In genomic region chr19:49070416-49070815, GRCh38 we compare ENCODE assay signal across 1 cellular context.
TF ChIP-seq lines count a peak whose summit lies in the region.

No MANE protein-coding gene starts in this region.

TF ChIP-seq in GM23338, 12 proteins besides CTCF, POLR2A, EP300 and RAD21 (continued from another document):
- TF ChIP-seq, protein P1, sequence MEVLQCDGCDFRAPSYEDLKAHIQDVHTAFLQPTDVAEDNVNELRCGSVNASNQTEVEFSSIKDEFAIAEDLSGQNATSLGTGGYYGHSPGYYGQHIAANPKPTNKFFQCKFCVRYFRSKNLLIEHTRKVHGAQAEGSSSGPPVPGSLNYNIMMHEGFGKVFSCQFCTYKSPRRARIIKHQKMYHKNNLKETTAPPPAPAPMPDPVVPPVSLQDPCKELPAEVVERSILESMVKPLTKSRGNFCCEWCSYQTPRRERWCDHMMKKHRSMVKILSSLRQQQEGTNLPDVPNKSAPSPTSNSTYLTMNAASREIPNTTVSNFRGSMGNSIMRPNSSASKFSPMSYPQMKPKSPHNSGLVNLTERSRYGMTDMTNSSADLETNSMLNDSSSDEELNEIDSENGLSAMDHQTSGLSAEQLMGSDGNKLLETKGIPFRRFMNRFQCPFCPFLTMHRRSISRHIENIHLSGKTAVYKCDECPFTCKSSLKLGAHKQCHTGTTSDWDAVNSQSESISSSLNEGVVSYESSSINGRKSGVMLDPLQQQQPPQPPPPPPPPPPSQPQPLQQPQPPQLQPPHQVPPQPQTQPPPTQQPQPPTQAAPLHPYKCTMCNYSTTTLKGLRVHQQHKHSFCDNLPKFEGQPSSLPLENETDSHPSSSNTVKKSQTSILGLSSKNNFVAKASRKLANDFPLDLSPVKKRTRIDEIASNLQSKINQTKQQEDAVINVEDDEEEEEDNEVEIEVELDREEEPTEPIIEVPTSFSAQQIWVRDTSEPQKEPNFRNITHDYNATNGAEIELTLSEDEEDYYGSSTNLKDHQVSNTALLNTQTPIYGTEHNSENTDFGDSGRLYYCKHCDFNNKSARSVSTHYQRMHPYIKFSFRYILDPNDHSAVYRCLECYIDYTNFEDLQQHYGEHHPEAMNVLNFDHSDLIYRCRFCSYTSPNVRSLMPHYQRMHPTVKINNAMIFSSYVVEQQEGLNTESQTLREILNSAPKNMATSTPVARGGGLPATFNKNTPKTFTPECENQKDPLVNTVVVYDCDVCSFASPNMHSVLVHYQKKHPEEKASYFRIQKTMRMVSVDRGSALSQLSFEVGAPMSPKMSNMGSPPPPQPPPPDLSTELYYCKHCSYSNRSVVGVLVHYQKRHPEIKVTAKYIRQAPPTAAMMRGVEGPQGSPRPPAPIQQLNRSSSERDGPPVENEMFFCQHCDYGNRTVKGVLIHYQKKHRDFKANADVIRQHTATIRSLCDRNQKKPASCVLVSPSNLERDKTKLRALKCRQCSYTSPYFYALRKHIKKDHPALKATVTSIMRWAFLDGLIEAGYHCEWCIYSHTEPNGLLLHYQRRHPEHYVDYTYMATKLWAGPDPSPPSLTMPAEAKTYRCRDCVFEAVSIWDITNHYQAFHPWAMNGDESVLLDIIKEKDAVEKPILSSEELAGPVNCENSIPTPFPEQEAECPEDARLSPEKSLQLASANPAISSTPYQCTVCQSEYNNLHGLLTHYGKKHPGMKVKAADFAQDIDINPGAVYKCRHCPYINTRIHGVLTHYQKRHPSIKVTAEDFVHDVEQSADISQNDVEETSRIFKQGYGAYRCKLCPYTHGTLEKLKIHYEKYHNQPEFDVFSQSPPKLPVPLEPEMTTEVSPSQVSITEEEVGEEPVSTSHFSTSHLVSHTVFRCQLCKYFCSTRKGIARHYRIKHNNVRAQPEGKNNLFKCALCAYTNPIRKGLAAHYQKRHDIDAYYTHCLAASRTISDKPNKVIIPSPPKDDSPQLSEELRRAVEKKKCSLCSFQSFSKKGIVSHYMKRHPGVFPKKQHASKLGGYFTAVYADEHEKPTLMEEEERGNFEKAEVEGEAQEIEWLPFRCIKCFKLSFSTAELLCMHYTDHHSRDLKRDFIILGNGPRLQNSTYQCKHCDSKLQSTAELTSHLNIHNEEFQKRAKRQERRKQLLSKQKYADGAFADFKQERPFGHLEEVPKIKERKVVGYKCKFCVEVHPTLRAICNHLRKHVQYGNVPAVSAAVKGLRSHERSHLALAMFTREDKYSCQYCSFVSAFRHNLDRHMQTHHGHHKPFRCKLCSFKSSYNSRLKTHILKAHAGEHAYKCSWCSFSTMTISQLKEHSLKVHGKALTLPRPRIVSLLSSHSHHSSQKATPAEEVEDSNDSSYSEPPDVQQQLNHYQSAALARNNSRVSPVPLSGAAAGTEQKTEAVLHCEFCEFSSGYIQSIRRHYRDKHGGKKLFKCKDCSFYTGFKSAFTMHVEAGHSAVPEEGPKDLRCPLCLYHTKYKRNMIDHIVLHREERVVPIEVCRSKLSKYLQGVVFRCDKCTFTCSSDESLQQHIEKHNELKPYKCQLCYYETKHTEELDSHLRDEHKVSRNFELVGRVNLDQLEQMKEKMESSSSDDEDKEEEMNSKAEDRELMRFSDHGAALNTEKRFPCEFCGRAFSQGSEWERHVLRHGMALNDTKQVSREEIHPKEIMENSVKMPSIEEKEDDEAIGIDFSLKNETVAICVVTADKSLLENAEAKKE (CRISPR knock-in tag; IDR thresholded peaks at IDR 0.05), result no peak
- TF ChIP-seq NANOG (IDR thresholded peaks at IDR 0.05; ENCODE audit: borderline replicate concordance) (no peak), ZNF331 (CRISPR knock-in tag; IDR thresholded peaks at IDR 0.05; ENCODE audit: low read depth) (no peak), STAT1 (IDR thresholded peaks at IDR 0.05; ENCODE audit: unreplicated experiment) (no peak), EZH2 (IDR thresholded peaks at IDR 0.05; ENCODE audit: low read depth, unreplicated experiment) (no peak), CREB1 (CRISPR knock-in tag; IDR thresholded peaks at IDR 0.05; ENCODE audit: low read depth) (no peak), REST (IDR thresholded peaks at IDR 0.05; ENCODE audit: unreplicated experiment) (no peak)
